Comparison of ENCODE assay signal across 10 cellular contexts in genomic region chr14:20828024-20828694, GRCh38. TPM values are rescaled to one million over a fixed set of nuclear protein-coding genes. Genes with fewer than 3 reads are reported as not detected.
"Had no signal": no experiment of that assay in that cellular context is flagged by ENCODE, and none has a peak within 500 bp of the region (broad histone marks: within the 10 kb centered on the region; RNA-seq: fewer than 3 reads in every experiment).

No MANE protein-coding gene starts in this region.

RNA-seq across cellular contexts. Expression of gene RNASE1, which starts 25.5 kb away (rescaled TPM):
- total RNA-seq: natural killer cell treated with Interleukin-12 subunit alpha and Interleukin-12 subunit beta and Interleukin-15 and Interleukin-18, amount 100 ng/mL, for 72 hours had no signal

RNA-seq across cellular contexts. Expression of gene RNASE6, which starts 47.1 kb away (rescaled TPM):
- polyA plus RNA-seq: keratinocyte had no signal

RNA-seq across cellular contexts. Expression of gene EDDM3B, which starts 60.0 kb away (rescaled TPM):
- total RNA-seq: body of pancreas; esophagus mucosa; glomerular endothelial cell; left lung; natural killer cell treated with Interleukin-12 subunit alpha and Interleukin-12 subunit beta and Interleukin-15 and Interleukin-18, amount 100 ng/mL, for 72 hours; ovary; sigmoid colon; temporal lobe; ureter had no signal
- polyA plus RNA-seq: keratinocyte, ovary, sigmoid colon had no signal
